1 cellular context compared by ENCODE assay signal in genomic region chr18:62325806-62326645, GRCh38.
TF ChIP-seq lines count a peak whose summit lies in the region.

No MANE protein-coding gene starts in this region.

TF ChIP-seq in HepG2, 621 proteins besides CTCF, POLR2A, EP300 and RAD21 (continued from another document and continues in another):
- TF ChIP-seq, protein P1, sequence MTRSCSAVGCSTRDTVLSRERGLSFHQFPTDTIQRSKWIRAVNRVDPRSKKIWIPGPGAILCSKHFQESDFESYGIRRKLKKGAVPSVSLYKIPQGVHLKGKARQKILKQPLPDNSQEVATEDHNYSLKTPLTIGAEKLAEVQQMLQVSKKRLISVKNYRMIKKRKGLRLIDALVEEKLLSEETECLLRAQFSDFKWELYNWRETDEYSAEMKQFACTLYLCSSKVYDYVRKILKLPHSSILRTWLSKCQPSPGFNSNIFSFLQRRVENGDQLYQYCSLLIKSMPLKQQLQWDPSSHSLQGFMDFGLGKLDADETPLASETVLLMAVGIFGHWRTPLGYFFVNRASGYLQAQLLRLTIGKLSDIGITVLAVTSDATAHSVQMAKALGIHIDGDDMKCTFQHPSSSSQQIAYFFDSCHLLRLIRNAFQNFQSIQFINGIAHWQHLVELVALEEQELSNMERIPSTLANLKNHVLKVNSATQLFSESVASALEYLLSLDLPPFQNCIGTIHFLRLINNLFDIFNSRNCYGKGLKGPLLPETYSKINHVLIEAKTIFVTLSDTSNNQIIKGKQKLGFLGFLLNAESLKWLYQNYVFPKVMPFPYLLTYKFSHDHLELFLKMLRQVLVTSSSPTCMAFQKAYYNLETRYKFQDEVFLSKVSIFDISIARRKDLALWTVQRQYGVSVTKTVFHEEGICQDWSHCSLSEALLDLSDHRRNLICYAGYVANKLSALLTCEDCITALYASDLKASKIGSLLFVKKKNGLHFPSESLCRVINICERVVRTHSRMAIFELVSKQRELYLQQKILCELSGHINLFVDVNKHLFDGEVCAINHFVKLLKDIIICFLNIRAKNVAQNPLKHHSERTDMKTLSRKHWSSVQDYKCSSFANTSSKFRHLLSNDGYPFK (CRISPR knock-in tag; IDR thresholded peaks at IDR 0.05; ENCODE audit: borderline replicate concordance), result peak; percentile 46; the same call in 1 of the 2 replicates
- TF ChIP-seq AHR (CRISPR knock-in tag; IDR thresholded peaks at IDR 0.05) (no peak), ZBTB33 (CRISPR knock-in tag; IDR thresholded peaks at IDR 0.05) (no peak), ZSCAN22 (CRISPR knock-in tag; IDR thresholded peaks at IDR 0.05) (no peak), ERF (CRISPR knock-in tag; IDR thresholded peaks at IDR 0.05) (no peak), GPN1 (CRISPR knock-in tag; IDR thresholded peaks at IDR 0.05; ENCODE audit: borderline replicate concordance) (no peak), PAF1 (CRISPR knock-in tag; IDR thresholded peaks at IDR 0.05) (no peak), ZNF574 (CRISPR knock-in tag; IDR thresholded peaks at IDR 0.05) (peak; percentile 14; the same call in 1 of the 2 replicates), ZNF414 (CRISPR knock-in tag; IDR thresholded peaks at IDR 0.05) (no peak), KDM4B (CRISPR knock-in tag; IDR thresholded peaks at IDR 0.05) (no peak), RNF2 (conservative IDR thresholded peaks at IDR 0.05; ENCODE audit: low read depth) (0 out of 2 replicates have a peak, but pooled peaks have one; percentile 33), ZBTB38 (CRISPR knock-in tag; IDR thresholded peaks at IDR 0.05) (no peak), MTF1 (CRISPR knock-in tag; IDR thresholded peaks at IDR 0.05) (no peak), RBM39 (IDR thresholded peaks at IDR 0.05; ENCODE audit: low read depth, low read length, poor library complexity, severe bottlenecking) (peak; percentile 34), MTERF4 (CRISPR knock-in tag; IDR thresholded peaks at IDR 0.05) (0 out of 2 replicates have a peak, but pooled peaks have one; percentile 52), TBX3 (IDR thresholded peaks at IDR 0.05; ENCODE audit: borderline replicate concordance) (no peak), PHF20 (CRISPR knock-in tag; IDR thresholded peaks at IDR 0.05) (no peak), GFI1 (CRISPR knock-in tag; IDR thresholded peaks at IDR 0.05; ENCODE audit: borderline replicate concordance) (no peak), ZNF615 (CRISPR knock-in tag; IDR thresholded peaks at IDR 0.05; ENCODE audit: borderline replicate concordance) (no peak), ZKSCAN5 (CRISPR knock-in tag; IDR thresholded peaks at IDR 0.05) (no peak), ARNT (IDR thresholded peaks at IDR 0.05) (no peak), STAG1 (CRISPR knock-in tag; IDR thresholded peaks at IDR 0.05) (peak; percentile 0; the same call in 1 of the 2 replicates), NCOA1 (CRISPR knock-in tag; IDR thresholded peaks at IDR 0.05) (no peak), ZNF343 (CRISPR knock-in tag; IDR thresholded peaks at IDR 0.05) (no peak), TCF12 (IDR thresholded peaks at IDR 0.05) (no peak), TCF12 (CRISPR knock-in tag; IDR thresholded peaks at IDR 0.05) (no peak), SRSF4 (IDR thresholded peaks at IDR 0.05; ENCODE audit: low read depth, low read length, poor library complexity, severe bottlenecking) (no peak), MED13 (CRISPR knock-in tag; IDR thresholded peaks at IDR 0.05) (no peak), NR2C2 (CRISPR knock-in tag; IDR thresholded peaks at IDR 0.05; ENCODE audit: borderline replicate concordance) (no peak), FOXP1 (IDR thresholded peaks at IDR 0.05) (no peak), FOXP1 (CRISPR knock-in tag; IDR thresholded peaks at IDR 0.05) (no peak), NCOA5 (CRISPR knock-in tag; IDR thresholded peaks at IDR 0.05) (no peak), ZNF3 (CRISPR knock-in tag; IDR thresholded peaks at IDR 0.05) (no peak), MLLT10 (CRISPR knock-in tag; IDR thresholded peaks at IDR 0.05) (no peak), ZNF605 (CRISPR knock-in tag; IDR thresholded peaks at IDR 0.05) (0 out of 2 replicates have a peak, but pooled peaks have one; percentile 27)
- TF ChIP-seq, protein P2, sequence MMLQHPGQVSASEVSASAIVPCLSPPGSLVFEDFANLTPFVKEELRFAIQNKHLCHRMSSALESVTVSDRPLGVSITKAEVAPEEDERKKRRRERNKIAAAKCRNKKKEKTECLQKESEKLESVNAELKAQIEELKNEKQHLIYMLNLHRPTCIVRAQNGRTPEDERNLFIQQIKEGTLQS (CRISPR knock-in tag; IDR thresholded peaks at IDR 0.05), result no peak
- TF ChIP-seq, protein P3, sequence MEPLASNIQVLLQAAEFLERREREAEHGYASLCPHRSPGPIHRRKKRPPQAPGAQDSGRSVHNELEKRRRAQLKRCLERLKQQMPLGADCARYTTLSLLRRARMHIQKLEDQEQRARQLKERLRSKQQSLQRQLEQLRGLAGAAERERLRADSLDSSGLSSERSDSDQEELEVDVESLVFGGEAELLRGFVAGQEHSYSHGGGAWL (CRISPR knock-in tag; IDR thresholded peaks at IDR 0.05), result no peak
- TF ChIP-seq, protein P4, sequence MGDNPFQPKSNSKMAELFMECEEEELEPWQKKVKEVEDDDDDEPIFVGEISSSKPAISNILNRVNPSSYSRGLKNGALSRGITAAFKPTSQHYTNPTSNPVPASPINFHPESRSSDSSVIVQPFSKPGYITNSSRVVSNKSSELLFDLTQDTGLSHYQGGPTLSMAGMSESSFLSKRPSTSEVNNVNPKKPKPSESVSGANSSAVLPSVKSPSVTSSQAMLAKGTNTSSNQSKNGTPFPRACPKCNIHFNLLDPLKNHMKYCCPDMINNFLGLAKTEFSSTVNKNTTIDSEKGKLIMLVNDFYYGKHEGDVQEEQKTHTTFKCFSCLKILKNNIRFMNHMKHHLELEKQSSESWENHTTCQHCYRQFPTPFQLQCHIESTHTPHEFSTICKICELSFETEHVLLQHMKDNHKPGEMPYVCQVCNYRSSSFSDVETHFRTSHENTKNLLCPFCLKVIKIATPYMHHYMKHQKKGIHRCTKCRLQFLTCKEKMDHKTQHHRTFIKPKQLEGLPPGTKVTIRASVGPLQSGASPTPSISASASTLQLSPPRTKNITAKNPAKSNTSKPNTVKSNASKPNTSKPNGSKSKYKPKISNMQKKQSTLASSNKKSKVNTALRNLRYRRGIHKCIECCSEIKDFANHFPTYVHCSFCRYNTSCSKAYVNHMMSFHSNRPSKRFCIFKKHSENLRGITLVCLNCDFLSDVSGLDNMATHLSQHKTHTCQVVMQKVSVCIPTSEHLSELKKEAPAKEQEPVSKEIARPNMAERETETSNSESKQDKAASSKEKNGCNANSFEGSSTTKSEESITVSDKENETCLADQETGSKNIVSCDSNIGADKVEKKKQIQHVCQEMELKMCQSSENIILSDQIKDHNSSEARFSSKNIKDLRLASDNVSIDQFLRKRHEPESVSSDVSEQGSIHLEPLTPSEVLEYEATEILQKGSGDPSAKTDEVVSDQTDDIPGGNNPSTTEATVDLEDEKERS (CRISPR knock-in tag; IDR thresholded peaks at IDR 0.05), result no peak
- TF ChIP-seq, protein P5, sequence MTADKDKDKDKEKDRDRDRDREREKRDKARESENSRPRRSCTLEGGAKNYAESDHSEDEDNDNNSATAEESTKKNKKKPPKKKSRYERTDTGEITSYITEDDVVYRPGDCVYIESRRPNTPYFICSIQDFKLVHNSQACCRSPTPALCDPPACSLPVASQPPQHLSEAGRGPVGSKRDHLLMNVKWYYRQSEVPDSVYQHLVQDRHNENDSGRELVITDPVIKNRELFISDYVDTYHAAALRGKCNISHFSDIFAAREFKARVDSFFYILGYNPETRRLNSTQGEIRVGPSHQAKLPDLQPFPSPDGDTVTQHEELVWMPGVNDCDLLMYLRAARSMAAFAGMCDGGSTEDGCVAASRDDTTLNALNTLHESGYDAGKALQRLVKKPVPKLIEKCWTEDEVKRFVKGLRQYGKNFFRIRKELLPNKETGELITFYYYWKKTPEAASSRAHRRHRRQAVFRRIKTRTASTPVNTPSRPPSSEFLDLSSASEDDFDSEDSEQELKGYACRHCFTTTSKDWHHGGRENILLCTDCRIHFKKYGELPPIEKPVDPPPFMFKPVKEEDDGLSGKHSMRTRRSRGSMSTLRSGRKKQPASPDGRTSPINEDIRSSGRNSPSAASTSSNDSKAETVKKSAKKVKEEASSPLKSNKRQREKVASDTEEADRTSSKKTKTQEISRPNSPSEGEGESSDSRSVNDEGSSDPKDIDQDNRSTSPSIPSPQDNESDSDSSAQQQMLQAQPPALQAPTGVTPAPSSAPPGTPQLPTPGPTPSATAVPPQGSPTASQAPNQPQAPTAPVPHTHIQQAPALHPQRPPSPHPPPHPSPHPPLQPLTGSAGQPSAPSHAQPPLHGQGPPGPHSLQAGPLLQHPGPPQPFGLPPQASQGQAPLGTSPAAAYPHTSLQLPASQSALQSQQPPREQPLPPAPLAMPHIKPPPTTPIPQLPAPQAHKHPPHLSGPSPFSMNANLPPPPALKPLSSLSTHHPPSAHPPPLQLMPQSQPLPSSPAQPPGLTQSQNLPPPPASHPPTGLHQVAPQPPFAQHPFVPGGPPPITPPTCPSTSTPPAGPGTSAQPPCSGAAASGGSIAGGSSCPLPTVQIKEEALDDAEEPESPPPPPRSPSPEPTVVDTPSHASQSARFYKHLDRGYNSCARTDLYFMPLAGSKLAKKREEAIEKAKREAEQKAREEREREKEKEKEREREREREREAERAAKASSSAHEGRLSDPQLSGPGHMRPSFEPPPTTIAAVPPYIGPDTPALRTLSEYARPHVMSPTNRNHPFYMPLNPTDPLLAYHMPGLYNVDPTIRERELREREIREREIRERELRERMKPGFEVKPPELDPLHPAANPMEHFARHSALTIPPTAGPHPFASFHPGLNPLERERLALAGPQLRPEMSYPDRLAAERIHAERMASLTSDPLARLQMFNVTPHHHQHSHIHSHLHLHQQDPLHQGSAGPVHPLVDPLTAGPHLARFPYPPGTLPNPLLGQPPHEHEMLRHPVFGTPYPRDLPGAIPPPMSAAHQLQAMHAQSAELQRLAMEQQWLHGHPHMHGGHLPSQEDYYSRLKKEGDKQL (CRISPR knock-in tag; IDR thresholded peaks at IDR 0.05; ENCODE audit: low read depth), result no peak
- TF ChIP-seq, protein P6, sequence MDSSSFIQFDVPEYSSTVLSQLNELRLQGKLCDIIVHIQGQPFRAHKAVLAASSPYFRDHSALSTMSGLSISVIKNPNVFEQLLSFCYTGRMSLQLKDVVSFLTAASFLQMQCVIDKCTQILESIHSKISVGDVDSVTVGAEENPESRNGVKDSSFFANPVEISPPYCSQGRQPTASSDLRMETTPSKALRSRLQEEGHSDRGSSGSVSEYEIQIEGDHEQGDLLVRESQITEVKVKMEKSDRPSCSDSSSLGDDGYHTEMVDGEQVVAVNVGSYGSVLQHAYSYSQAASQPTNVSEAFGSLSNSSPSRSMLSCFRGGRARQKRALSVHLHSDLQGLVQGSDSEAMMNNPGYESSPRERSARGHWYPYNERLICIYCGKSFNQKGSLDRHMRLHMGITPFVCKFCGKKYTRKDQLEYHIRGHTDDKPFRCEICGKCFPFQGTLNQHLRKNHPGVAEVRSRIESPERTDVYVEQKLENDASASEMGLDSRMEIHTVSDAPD (CRISPR knock-in tag; IDR thresholded peaks at IDR 0.05), result 0 out of 2 replicates have a peak, but pooled peaks have one; percentile 47
